Comparison of ENCODE assay signal across 15 cellular contexts in genomic region chr20:31440012-31440659, GRCh38. TPM values are rescaled to one million over a fixed set of nuclear protein-coding genes. Genes with fewer than 3 reads are reported as not detected.
DNase-seq lines count a peak whose midpoint lies in the region; ATAC-seq, FAIRE-seq and TF ChIP-seq lines count a peak whose summit lies in the region.
"Had no signal": no experiment of that assay in that cellular context is flagged by ENCODE, and none has a peak within 500 bp of the region (broad histone marks: within the 10 kb centered on the region; RNA-seq: fewer than 3 reads in every experiment).

Gene DEFB123 (plus strand): TSS chr20:31440632. CDS start chr20:31440699, 67 bp downstream.

- H3K27me3 Mint-ChIP-seq in Caco-2 (ENCODE audit: insufficient read depth, unreplicated experiment) (peaks cover 13% of the 10 kb centered on the region), endodermal cell (ENCODE audit: insufficient read depth) (no peaks in the 10 kb centered on the region)

- no peak within 1 kb of the TSS for H3K9ac ChIP-seq in endodermal cell (ENCODE audit: extremely low read depth, low read length, poor library complexity, severe bottlenecking)

- H3K27ac Mint-ChIP-seq in Caco-2 (ENCODE audit: unreplicated experiment) (no peak within 1 kb of the TSS), endodermal cell (no peak within 1 kb of the TSS)

- H3K9me3 ChIP-seq in A549 = no peaks in the 10 kb centered on the region
- H3K9me3 ChIP-seq in Caco-2 = peaks cover 3% of the 10 kb centered on the region; the same call in 1 of the 2 replicates
- peaks cover 57% of the 10 kb centered on the region for H3K9me3 ChIP-seq in endodermal cell (ENCODE audit: control insufficient read depth, low read length)
- no peaks in the 10 kb centered on the region for H3K9me3 ChIP-seq in upper lobe of left lung

- CTCF ChIA-PET in A549 (lab: Yijun Ruan, JAX) = interaction anchor here (0.6 to 1.5 kb wide), 5 partner anchors 8 to 171 kb away, joined by 3 to 4 read pairs (median 3); no protein-coding TSS in a partner anchor
- CTCF ChIA-PET in Caco-2 (lab: Charles Lee) = interaction anchor here (0.5 to 2.3 kb wide), 4 partner anchors 27 to 1758 kb away, joined by 3 to 9 read pairs (median 4); no protein-coding TSS in a partner anchor

- FAIRE-seq in A549 (lab: Jason Lieb, UNC) = no peak
- FAIRE-seq: GM12892 had no signal

- H3K4me1 ChIP-seq in A549 (no peaks in the 10 kb centered on the region), Caco-2 (no peaks in the 10 kb centered on the region), endodermal cell (ENCODE audit: control insufficient read depth, insufficient read depth, low read length) (no peaks in the 10 kb centered on the region), upper lobe of left lung (no peaks in the 10 kb centered on the region)
- H3K4me1 ChIP-seq: foreskin keratinocyte had no signal

- H3K36me3 Mint-ChIP-seq in Caco-2 (ENCODE audit: insufficient read depth, unreplicated experiment) = no peaks in the 10 kb centered on the region
- no peaks in the 10 kb centered on the region for H3K36me3 Mint-ChIP-seq in endodermal cell (ENCODE audit: low read depth)

- no peak for TF ChIP-seq POLR2A in A549 (IDR thresholded peaks at IDR 0.05; ENCODE audit: low read length)
- no peak for TF ChIP-seq POLR2A in upper lobe of left lung (IDR thresholded peaks at IDR 0.05)

- H3K4me1 Mint-ChIP-seq in Caco-2 (ENCODE audit: low read depth, unreplicated experiment) = no peaks in the 10 kb centered on the region
- H3K4me1 Mint-ChIP-seq in endodermal cell = no peaks in the 10 kb centered on the region

- WGBS in A549 (ENCODE audit: missing lambda C conversion rate) = 57% methylated on average over 16 of the region's 16 CpGs
- WGBS in endodermal cell (ENCODE audit: insufficient coverage in 1 of 2, insufficient read length in 1 of 2), 2 experiments = 84 to 85% methylated on average over 8 to 16 of the region's 16 CpGs
- WGBS in upper lobe of left lung, 2 donors = 79 to 82% methylated on average over 15 to 16 of the region's 16 CpGs

- no TSS peak for BruUV-seq in Caco-2 (replicated peaks; lab: Mats Ljungman, UMichigan)

- TF ChIP-seq EP300 in A549 (IDR thresholded peaks at IDR 0.05) (no peak), upper lobe of left lung (IDR thresholded peaks at IDR 0.05) (no peak)

- TF ChIP-seq RAD21 in A549 (conservative IDR thresholded peaks at IDR 0.05 in 1 of 2, IDR thresholded peaks at IDR 0.05 in 1 of 2) = no peak

- H3K4me3 Mint-ChIP-seq in Caco-2 (ENCODE audit: unreplicated experiment) (no peak within 1 kb of the TSS), endodermal cell (no peak within 1 kb of the TSS)

- no peak within 1 kb of the TSS for H3K27ac ChIP-seq in A549
- H3K27ac ChIP-seq in endodermal cell (ENCODE audit: low read depth, low read length) = no peak within 1 kb of the TSS
- H3K27ac ChIP-seq in upper lobe of left lung = no peak within 1 kb of the TSS
- H3K27ac ChIP-seq: coronary artery, foreskin keratinocyte had no signal

- H3K9me3 Mint-ChIP-seq in Caco-2 (ENCODE audit: unreplicated experiment) = no peaks in the 10 kb centered on the region
- H3K9me3 Mint-ChIP-seq in endodermal cell = peaks cover 93% of the 10 kb centered on the region

- DNase-seq in A549 (ENCODE audit: low read depth in 1 of 2, low spot score in 1 of 2) (no peak), Caco-2 (no peak), LNCaP clone FGC (ENCODE audit: low read depth) (no peak), endodermal cell (peak; percentile 52), HuH-7.5 (ENCODE audit: low spot score) (no peak), head of caudate nucleus (no peak), foreskin melanocyte (no peak), upper lobe of left lung (no peak)
- DNase-seq: foreskin keratinocyte, islet precursor cell, NCI-H146, NCI-H748 treated with DMSO at 0.1 percent for 48 hours had no signal

- no peak within 1 kb of the TSS for H3K4me2 ChIP-seq in A549

- H3K27me3 ChIP-seq in Caco-2 (replicated peaks; ENCODE audit: control insufficient read depth, insufficient read depth, low read length) (no peaks in the 10 kb centered on the region; the same call in 1 of the 2 replicates), endodermal cell (ENCODE audit: control insufficient read depth, insufficient read depth, low read length, poor library complexity, severe bottlenecking) (no peaks in the 10 kb centered on the region), upper lobe of left lung (no peaks in the 10 kb centered on the region)
- H3K27me3 ChIP-seq: foreskin keratinocyte had no signal

- H3K4me3 ChIP-seq in A549 = no peak within 1 kb of the TSS
- H3K4me3 ChIP-seq in Caco-2 (ENCODE audit: low read depth, low read length) = no peak within 1 kb of the TSS
- no peak within 1 kb of the TSS for H3K4me3 ChIP-seq in LNCaP clone FGC (ENCODE audit: low read depth, low read length)
- no peak within 1 kb of the TSS for H3K4me3 ChIP-seq in endodermal cell (ENCODE audit: low read length)
- H3K4me3 ChIP-seq in upper lobe of left lung = no peak within 1 kb of the TSS
- H3K4me3 ChIP-seq: coronary artery had no signal

- POLR2A ChIA-PET in A549 (lab: Yijun Ruan, JAX) = no interaction called here
- POLR2A ChIA-PET in Caco-2 (lab: Charles Lee) = no interaction called here

- TF ChIP-seq CTCF in A549 (IDR thresholded peaks at IDR 0.05) (peak; percentile 24; the same call in 2 of the 3 replicates), Caco-2 (IDR thresholded peaks at IDR 0.05; ENCODE audit: insufficient read depth in 1 of 2, low read depth in 1 of 2, low read length in 1 of 2, severe bottlenecking in 1 of 2, unreplicated experiment in 1 of 2) (peak; percentile 38 to 54), LNCaP clone FGC (IDR thresholded peaks at IDR 0.05; ENCODE audit: control insufficient read depth, extremely low read depth, insufficient read depth) (0 out of 2 replicates have a peak, but pooled peaks have one; percentile 4), endodermal cell (conservative IDR thresholded peaks at IDR 0.05) (peak; percentile 33), upper lobe of left lung (IDR thresholded peaks at IDR 0.05) (no peak)

- H3K36me3 ChIP-seq in Caco-2 (ENCODE audit: control insufficient read depth, insufficient read depth, low read length) (no peaks in the 10 kb centered on the region), endodermal cell (ENCODE audit: control insufficient read depth, insufficient read depth, low read length) (no peaks in the 10 kb centered on the region), upper lobe of left lung (no peaks in the 10 kb centered on the region)

- ATAC-seq in A549 = peak; percentile 32 to 62; a peak in 3 of 6 replicates
- no peak for ATAC-seq in upper lobe of left lung (ENCODE audit: low FRiP score in 2 of 2)
- ATAC-seq: foreskin keratinocyte had no signal

- intact Hi-C loops in Caco-2 (cut with micrococcal nuclease; ENCODE audit: unreplicated experiment) (no loop called here), head of caudate nucleus (cut with DNase I) (no loop called here)

TF ChIP-seq in A549, 52 proteins besides CTCF, POLR2A, EP300 and RAD21:
- no peak for TF ChIP-seq RARB (CRISPR knock-in tag; IDR thresholded peaks at IDR 0.05)

RNA-seq across cellular contexts. Expression of gene DEFB123, which starts in this region (rescaled TPM):
- not detected in 2 replicates for polyA plus RNA-seq in A549 (2011; rRNA removed)
- polyA plus RNA-seq in A549 (2012; cell fraction: cytosol; rRNA removed) = not detected in 2 replicates
- polyA plus RNA-seq in A549 (2012; cell fraction: nucleus; rRNA removed) = not detected in 2 replicates
- not detected in 3 replicates for polyA plus RNA-seq in A549 (2017; fragmentation: RNase III; extraction: RNeasy Plus Mini Kit Qiagen cat#74134 plus additional on column Dnase treatment)
- not detected in 2 replicates for polyA minus RNA-seq in A549 (2011; rRNA and poly(A)+ RNA removed)
- total RNA-seq in Caco-2 (2022) = not detected in 2 replicates
- total RNA-seq in endodermal cell = not detected
- polyA plus RNA-seq in endodermal cell (2013, experiment 1 of 2) = not detected
- not detected for polyA plus RNA-seq in endodermal cell (2013, experiment 2 of 2)
- total RNA-seq in upper lobe of left lung = not detected
- total RNA-seq: activated CD8-positive, alpha-beta memory T cell treated with anti-CD3 and anti-CD28 coated beads for 36 hours; foreskin keratinocyte had no signal
- polyA plus RNA-seq: foreskin keratinocyte had no signal

Comparison
In these comparisons a context has a peak if more than half of its experiments do, and no peak if none do; other contexts are left out.
1. Peak in ATAC-seq in A549; RNA of the gene not detected or under 1 TPM.
2. Peak in DNase-seq in endodermal cell; RNA of the gene not detected or under 1 TPM.
3. CTCF ChIP-seq: peak in A549 (single experiment), Caco-2 (2 of 2), LNCaP clone FGC (single experiment) and endodermal cell (single experiment); none in upper lobe of left lung (0 of 6).